ENCODE assay signal across 7 cellular contexts in the genomic region with DNA sequence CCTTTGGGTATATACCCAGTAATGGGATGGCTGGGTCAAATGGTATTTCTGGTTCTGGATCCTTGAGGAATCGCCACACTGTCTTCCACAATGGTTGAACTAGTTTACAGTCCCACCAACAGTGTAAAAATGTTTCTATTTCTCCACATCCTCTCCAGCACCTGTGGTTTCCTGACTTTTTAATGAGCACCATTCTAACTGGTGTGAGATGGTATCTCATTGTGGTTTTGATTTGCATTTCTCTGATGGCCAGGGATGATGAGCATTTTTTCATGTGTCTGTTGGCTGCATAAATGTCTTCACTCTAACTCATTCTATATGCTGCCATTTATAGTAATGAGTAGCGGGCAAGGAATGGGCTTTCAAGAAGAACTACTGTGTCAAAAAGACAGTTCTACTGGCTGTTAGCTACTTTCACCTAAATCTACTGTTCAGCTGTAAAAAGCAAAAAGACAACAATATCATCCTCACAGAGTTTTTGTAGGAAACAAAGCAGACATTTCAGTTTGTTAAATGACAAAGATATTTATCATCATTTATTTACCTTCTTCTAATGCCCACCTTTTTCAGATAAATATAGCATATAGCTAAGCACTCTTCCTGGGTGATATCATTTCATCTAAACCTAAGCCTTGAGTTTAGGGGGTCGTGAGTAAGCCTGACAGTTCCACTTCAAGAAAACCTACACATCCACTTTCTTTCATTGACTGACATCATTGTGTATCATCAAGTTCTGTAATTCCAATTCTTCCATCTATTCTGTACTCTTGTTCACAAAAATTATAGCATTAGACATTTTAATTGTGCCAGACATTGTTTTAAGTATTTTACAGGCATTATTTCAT.
A peak's percentile ranks its signal among the peaks of the same experiment; 100 is the strongest.
DNase-seq lines count a peak whose midpoint lies in the region; ATAC-seq and TF ChIP-seq lines count a peak whose summit lies in the region.
"Not testable (repeated sequence)": the region's sequence is repeated elsewhere in the genome, so short reads cannot be mapped to it uniquely, and the experiment has no call there.

No MANE protein-coding gene starts in this region.

- H3K4me1 ChIP-seq in DND-41 (ENCODE audit: insufficient read depth, low read length) (peaks cover 56% of the 10 kb centered on the region), KMS-11 (ENCODE audit: low read depth, poor library complexity, severe bottlenecking) (peaks cover 34% of the 10 kb centered on the region)

- intact Hi-C loops in activated naive CD4-positive, alpha-beta T cell treated with anti-CD3 and anti-CD28 coated beads for 36 hours (cut with micrococcal nuclease) = loop anchor here (10.0 kb wide), 1 partner anchor 307 kb away; no protein-coding TSS in a partner anchor

- TF ChIP-seq CTCF in DND-41 (IDR thresholded peaks at IDR 0.05; ENCODE audit: borderline replicate concordance, extremely low read depth, low read length, poor library complexity, severe bottlenecking); KMS-11 (conservative IDR thresholded peaks at IDR 0.05; ENCODE audit: low read depth, low read length); SU-DHL-6 (IDR thresholded peaks at IDR 0.05; ENCODE audit: insufficient read depth, low read length, poor library complexity, severe bottlenecking); nephron progenitor cell (IDR thresholded peaks at IDR 0.05): not testable (repeated sequence)

- peak overlapping the region; percentile 50 for H3K27ac Mint-ChIP-seq in activated CD4-positive, alpha-beta memory T cell treated with anti-CD3 and anti-CD28 coated beads, Interleukin-2, amount 10 ng/mL, durations not matched to agents 7 days and 5 days
- peak overlapping the region; percentile 48 for H3K27ac Mint-ChIP-seq in activated naive CD4-positive, alpha-beta T cell treated with anti-CD3 and anti-CD28 coated beads for 36 hours
- not testable (repeated sequence) for H3K27ac Mint-ChIP-seq in central memory CD8-positive, alpha-beta T cell (ENCODE audit: low read depth)
- peak overlapping the region; percentile 34 for H3K27ac Mint-ChIP-seq in nephron progenitor cell

- H3K4me2 ChIP-seq in DND-41 (ENCODE audit: insufficient read depth, low read length) (peak overlapping the region; percentile 60), KMS-11 (peak overlapping the region; percentile 34), SU-DHL-6 (ENCODE audit: low read depth, low read length, poor library complexity, severe bottlenecking) (peak overlapping the region; percentile 23)

- not testable (repeated sequence) for H4K20me1 ChIP-seq in DND-41 (ENCODE audit: insufficient read depth, low read length); KMS-11 (ENCODE audit: insufficient read depth); SU-DHL-6 (ENCODE audit: low read depth, low read length)

- H3K9me2 ChIP-seq in SU-DHL-6 (replicated peaks; ENCODE audit: insufficient read depth, low read length) = not testable (repeated sequence)

- H3K9me3 ChIP-seq in DND-41 (ENCODE audit: insufficient read depth, low read length, severe bottlenecking); SU-DHL-6 (ENCODE audit: insufficient read depth, low read length): not testable (repeated sequence)

- peak overlapping the region in 1 of 2 experiments; percentile 45; a peak in 2 of 4 replicates for H3K4me3 ChIP-seq in DND-41 (ENCODE audit: low read depth in 1 of 2, low read length in 2 of 2)
- H3K4me3 ChIP-seq in KMS-11 (IDR thresholded peaks at IDR 0.05; ENCODE audit: insufficient read depth, low read depth, low read length); SU-DHL-6 (ENCODE audit: insufficient read depth, low read length, poor library complexity, severe bottlenecking): not testable (repeated sequence)

- not testable (repeated sequence) for H3K27me3 ChIP-seq in DND-41 (ENCODE audit: insufficient read depth, low read length, poor library complexity); KMS-11 (ENCODE audit: insufficient read depth, low read depth); SU-DHL-6 (ENCODE audit: low read length)

- not testable (repeated sequence) for H3K4me3 Mint-ChIP-seq in activated CD4-positive, alpha-beta memory T cell treated with anti-CD3 and anti-CD28 coated beads, Interleukin-2, amount 10 ng/mL, durations not matched to agents 7 days and 5 days; activated naive CD4-positive, alpha-beta T cell treated with anti-CD3 and anti-CD28 coated beads for 36 hours; nephron progenitor cell
- H3K4me3 Mint-ChIP-seq in central memory CD8-positive, alpha-beta T cell = peak overlapping the region; percentile 63

- H2AFZ ChIP-seq in DND-41 (ENCODE audit: low read depth, low read length); KMS-11 (ENCODE audit: low read depth); SU-DHL-6 (ENCODE audit: low read depth, low read length, severe bottlenecking): not testable (repeated sequence)

- not testable (repeated sequence) for H3K79me2 ChIP-seq in DND-41 (ENCODE audit: insufficient read depth, low read length); KMS-11 (ENCODE audit: insufficient read depth, low read depth); SU-DHL-6 (ENCODE audit: insufficient read depth, low read length)

- ATAC-seq in DND-41 (ENCODE audit: insufficient read depth, low read depth) = peak; percentile 87
- ATAC-seq in central memory CD8-positive, alpha-beta T cell (replicated peaks; ENCODE audit: extremely low read depth, poor library complexity, severe bottlenecking) = not testable (repeated sequence)

- H3F3A ChIP-seq in SU-DHL-6 (ENCODE audit: insufficient read depth) = not testable (repeated sequence)

- not testable (repeated sequence) for H3K27me3 Mint-ChIP-seq in activated CD4-positive, alpha-beta memory T cell treated with anti-CD3 and anti-CD28 coated beads, Interleukin-2, amount 10 ng/mL, durations not matched to agents 7 days and 5 days; activated naive CD4-positive, alpha-beta T cell treated with anti-CD3 and anti-CD28 coated beads for 36 hours (ENCODE audit: low read depth); central memory CD8-positive, alpha-beta T cell; nephron progenitor cell (ENCODE audit: low read depth, poor library complexity)

- peaks cover 37% of the 10 kb centered on the region for H3K36me3 Mint-ChIP-seq in activated CD4-positive, alpha-beta memory T cell treated with anti-CD3 and anti-CD28 coated beads, Interleukin-2, amount 10 ng/mL, durations not matched to agents 7 days and 5 days (ENCODE audit: low read depth)
- not testable (repeated sequence) for H3K36me3 Mint-ChIP-seq in activated naive CD4-positive, alpha-beta T cell treated with anti-CD3 and anti-CD28 coated beads for 36 hours (ENCODE audit: low read depth); central memory CD8-positive, alpha-beta T cell (ENCODE audit: insufficient read depth)
- H3K36me3 Mint-ChIP-seq in nephron progenitor cell (ENCODE audit: low read depth) = peaks cover 33% of the 10 kb centered on the region

- H3K4me1 Mint-ChIP-seq in activated CD4-positive, alpha-beta memory T cell treated with anti-CD3 and anti-CD28 coated beads, Interleukin-2, amount 10 ng/mL, durations not matched to agents 7 days and 5 days = peaks cover 65% of the 10 kb centered on the region
- H3K4me1 Mint-ChIP-seq in activated naive CD4-positive, alpha-beta T cell treated with anti-CD3 and anti-CD28 coated beads for 36 hours (ENCODE audit: low read depth) = peaks cover 68% of the 10 kb centered on the region
- peaks cover 63% of the 10 kb centered on the region for H3K4me1 Mint-ChIP-seq in central memory CD8-positive, alpha-beta T cell
- peaks cover 18% of the 10 kb centered on the region for H3K4me1 Mint-ChIP-seq in nephron progenitor cell

- not testable (repeated sequence) for H3K36me3 ChIP-seq in DND-41 (ENCODE audit: insufficient read depth, low read length); KMS-11 (ENCODE audit: insufficient read depth); SU-DHL-6 (ENCODE audit: low read length)

- H3K9ac ChIP-seq in DND-41 (ENCODE audit: low read depth, low read length) = peak overlapping the region; percentile 41
- not testable (repeated sequence) for H3K9ac ChIP-seq in KMS-11; SU-DHL-6 (ENCODE audit: low read length)

- not testable (repeated sequence) for H3K9me3 Mint-ChIP-seq in activated CD4-positive, alpha-beta memory T cell treated with anti-CD3 and anti-CD28 coated beads, Interleukin-2, amount 10 ng/mL, durations not matched to agents 7 days and 5 days; activated naive CD4-positive, alpha-beta T cell treated with anti-CD3 and anti-CD28 coated beads for 36 hours; central memory CD8-positive, alpha-beta T cell; nephron progenitor cell

- H3K27ac ChIP-seq in DND-41 (ENCODE audit: low read length) = peak overlapping the region; percentile 88
- H3K27ac ChIP-seq in KMS-11; SU-DHL-6 (ENCODE audit: low read depth, low read length): not testable (repeated sequence)

- POLR2A ChIA-PET in activated CD4-positive, alpha-beta memory T cell treated with anti-CD3 and anti-CD28 coated beads, Interleukin-2, amount 10 ng/mL, durations not matched to agents 7 days and 5 days (lab: Charles Lee) = interaction anchor here (1.0 to 1.4 kb wide), 3 partner anchors 7 to 14 kb away, joined by 3 to 5 read pairs (median 4); no protein-coding TSS in a partner anchor

- DNase-seq in DND-41 = peak; percentile 65
- peak; percentile 24 for DNase-seq in activated CD4-positive, alpha-beta memory T cell treated with anti-CD3 and anti-CD28 coated beads, Interleukin-2, amount 10 ng/mL, durations not matched to agents 7 days and 5 days
- DNase-seq in activated naive CD4-positive, alpha-beta T cell treated with anti-CD3 and anti-CD28 coated beads for 36 hours; central memory CD8-positive, alpha-beta T cell (ENCODE audit: low spot score in 2 of 2); nephron progenitor cell: not testable (repeated sequence)

- CTCF ChIA-PET in activated CD4-positive, alpha-beta memory T cell treated with anti-CD3 and anti-CD28 coated beads, Interleukin-2, amount 10 ng/mL, durations not matched to agents 7 days and 5 days (lab: Charles Lee) = interaction anchor here (1.3 kb wide), 1 partner anchor 14 kb away, joined by 4 read pairs; no protein-coding TSS in a partner anchor
- CTCF ChIA-PET in activated naive CD4-positive, alpha-beta T cell treated with anti-CD3 and anti-CD28 coated beads for 36 hours (lab: Charles Lee) = interaction anchor here (0.7 to 1.0 kb wide), 2 partner anchors 97 to 501 kb away, joined by 3 read pairs; no protein-coding TSS in a partner anchor
